Comparison of ENCODE assay signal across 23 cellular contexts in genomic region chr22:17176715-17177114, GRCh38. TPM values are rescaled to one million over a fixed set of nuclear protein-coding genes. Genes with fewer than 3 reads are reported as not detected.
"Had no signal": no experiment of that assay in that cellular context is flagged by ENCODE, and none has a peak within 500 bp of the region (broad histone marks: within the 10 kb centered on the region; RNA-seq: fewer than 3 reads in every experiment).

No MANE protein-coding gene starts in this region.

- H3K9me3 ChIP-seq: SK-N-SH had no signal

- DNase-seq: Kasumi-1, MM.1S, NCI-H1092 treated with DMSO at 0.1 percent for 48 hours, NCI-H1436, NCI-H187, NCI-H2029, NCI-H2081 treated with DMSO at 0.1 percent for 48 hours, NCI-H2171, NCI-H226, NCI-H446, NCI-H510A, NCI-H524 treated with DMSO at 0.1 percent for 48 hours, NCI-H69, NCI-H774, SHP77, SK-N-SH had no signal

- H3K4me3 Mint-ChIP-seq: IgD-negative memory B cell had no signal

- FAIRE-seq: HTR-8/SVneo, K562 had no signal

- ATAC-seq: K562 had no signal

- H3K27me3 Mint-ChIP-seq: IgD-negative memory B cell had no signal

- H3K9me3 Mint-ChIP-seq: IgD-negative memory B cell had no signal

- H3K4me3 ChIP-seq: K562 had no signal

- H3K27ac ChIP-seq: HL-60, KMS-11, RWPE1 had no signal

RNA-seq across cellular contexts. Expression of gene ADA2, which starts 42.5 kb away (rescaled TPM):
- total RNA-seq: SK-MEL-5 had no signal
- polyA plus RNA-seq: K562 had no signal

RNA-seq across cellular contexts. Expression of gene TMEM121B, which starts 55.6 kb away (rescaled TPM):
- polyA plus RNA-seq: IgD-negative memory B cell had no signal
